In the genomic region with DNA sequence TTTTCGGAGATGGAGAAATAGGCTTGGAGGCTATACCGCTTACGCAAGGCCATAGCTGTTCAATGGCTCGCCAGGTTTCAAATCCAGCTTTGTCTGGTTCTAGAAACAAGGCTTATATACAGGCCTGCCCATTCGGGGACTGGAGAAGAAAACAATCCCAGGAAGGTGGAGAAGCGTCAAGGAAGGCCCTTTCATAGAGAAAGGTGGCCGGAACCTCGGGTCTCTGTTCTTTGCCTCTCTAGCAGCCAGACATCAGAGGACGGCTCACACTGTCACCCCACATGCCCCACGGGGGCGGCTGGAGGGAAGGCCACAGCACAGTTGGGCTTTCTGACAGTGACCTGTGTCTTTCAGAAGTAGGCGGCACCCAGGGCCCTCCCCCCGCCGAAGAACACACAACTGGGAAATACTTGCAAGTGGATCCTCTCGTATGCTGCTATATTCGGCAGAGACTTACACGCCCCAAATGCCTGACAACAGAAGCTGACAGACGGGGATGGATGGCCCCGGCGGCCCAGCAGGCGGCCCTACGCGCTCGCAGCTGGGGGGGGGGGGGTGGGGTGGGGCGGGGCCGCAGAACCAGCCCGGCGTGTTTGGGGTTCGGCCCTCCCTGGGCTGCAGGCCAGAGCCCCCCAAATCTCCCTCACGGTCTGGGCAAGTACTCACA, we compare ENCODE assay signal across 8 cellular contexts. TPM values are rescaled to one million over a fixed set of nuclear protein-coding genes. Genes with fewer than 3 reads are reported as not detected.
DNase-seq lines count a peak whose midpoint lies in the region; ATAC-seq and TF ChIP-seq lines count a peak whose summit lies in the region.

No MANE protein-coding gene starts in this region.

- H3K36me3 ChIP-seq in OCI-LY1 (ENCODE audit: insufficient read depth, low read length) (peaks cover 12% of the 10 kb centered on the region; the same call in 1 of the 2 replicates), gastroesophageal sphincter (peaks cover 0 to 13% of the 10 kb centered on the region in 2 donors), neural cell (ENCODE audit: insufficient read depth, low read length) (no peaks in the 10 kb centered on the region)

- peak overlapping the region; percentile 57 for H3K4me3 ChIP-seq in Jurkat, Clone E6-1 (ENCODE audit: low read length)
- H3K4me3 ChIP-seq in OCI-LY1 (ENCODE audit: low read depth, low read length, poor library complexity, severe bottlenecking) (peak overlapping the region; percentile 79), gastroesophageal sphincter (peak overlapping the region; percentile 85), neural cell (ENCODE audit: low read length) (peak overlapping the region; percentile 86)

- peaks cover 59% of the 10 kb centered on the region for H3K4me1 ChIP-seq in OCI-LY1 (ENCODE audit: insufficient read depth, low read length, severe bottlenecking)
- H3K4me1 ChIP-seq in gastroesophageal sphincter, result peaks cover 6 to 66% (median 45%) of the 10 kb centered on the region in 3 donors

- WGBS in gastroesophageal sphincter (ENCODE audit: low coverage in 1 of 2), 2 donors, result 30% methylated on average over 4 of the region's 30 CpGs; no CpG with 5 or more reads in 1 of the 2 donors

- H3K27me3 ChIP-seq in OCI-LY1 (ENCODE audit: insufficient read depth, low read length) (no peaks in the 10 kb centered on the region), gastroesophageal sphincter (no peaks in the 10 kb centered on the region), neural cell (ENCODE audit: insufficient read depth, low read depth, low read length) (no peaks in the 10 kb centered on the region)

- H2AFZ ChIP-seq in OCI-LY1 (ENCODE audit: low read length) (no peak overlapping the region), neural cell (ENCODE audit: low read depth, low read length) (no peak overlapping the region)

- no peaks in the 10 kb centered on the region for H3K9me2 ChIP-seq in OCI-LY1 (ENCODE audit: low read depth, low read length)
- no peaks in the 10 kb centered on the region for H3K9me2 ChIP-seq in neural cell (ENCODE audit: insufficient read depth, low read length)

- TF ChIP-seq EP300 in gastroesophageal sphincter (IDR thresholded peaks at IDR 0.05), result no peak
- no peak for TF ChIP-seq EP300 in neural cell (conservative IDR thresholded peaks at IDR 0.05; ENCODE audit: poor library complexity, severe bottlenecking)

- ATAC-seq in gastroesophageal sphincter, result peak; percentile 54
- ATAC-seq in GM21515 (IDR thresholded peaks at IDR 0.05; ENCODE audit: unreplicated experiment), result no peak
- no peak for ATAC-seq in GM21619 (IDR thresholded peaks at IDR 0.05; ENCODE audit: unreplicated experiment)

- TF ChIP-seq POLR2A in gastroesophageal sphincter (IDR thresholded peaks at IDR 0.05), result peak in 1 of 2 donors; percentile 3

- H4K20me1 ChIP-seq in OCI-LY1 (ENCODE audit: insufficient read depth, low read length), result no peaks in the 10 kb centered on the region
- H4K20me1 ChIP-seq in neural cell (ENCODE audit: insufficient read depth), result peaks cover 38% of the 10 kb centered on the region

- H3K9me3 ChIP-seq in OCI-LY1 (ENCODE audit: low read length) (no peaks in the 10 kb centered on the region), gastroesophageal sphincter (no peaks in the 10 kb centered on the region), neural cell (ENCODE audit: low read length) (no peaks in the 10 kb centered on the region)

- H3K9ac ChIP-seq in OCI-LY1 (ENCODE audit: low read length) (peak overlapping the region; percentile 97), neural cell (ENCODE audit: low read length) (peak overlapping the region; percentile 99)

- H3F3A ChIP-seq in OCI-LY1 (ENCODE audit: insufficient read depth, low read length) (no peaks in the 10 kb centered on the region), neural cell (ENCODE audit: insufficient read depth, low read length, poor library complexity, severe bottlenecking) (peaks cover 13% of the 10 kb centered on the region)

- H3K79me2 ChIP-seq in OCI-LY1 (ENCODE audit: insufficient read depth, low read length) (peaks cover 5% of the 10 kb centered on the region; the same call in 1 of the 2 replicates), neural cell (replicated peaks; ENCODE audit: insufficient read depth, low read length) (peaks cover 51% of the 10 kb centered on the region)

- TF ChIP-seq CTCF in OCI-LY1 (IDR thresholded peaks at IDR 0.05; ENCODE audit: low read length) (no peak), gastroesophageal sphincter (IDR thresholded peaks at IDR 0.05) (no peak), neural cell (IDR thresholded peaks at IDR 0.05; ENCODE audit: poor library complexity, severe bottlenecking) (no peak)

- DNase-seq in DMS114 treated with DMSO at 0.1 percent for 48 hours (lab: John Stamatoyannopoulos, UW; ENCODE audit: unreplicated experiment), result peak; percentile 60
- no peak for DNase-seq in Jurkat, Clone E6-1 (ENCODE audit: low read depth, low spot score)
- DNase-seq in activated naive CD4-positive, alpha-beta T cell treated with anti-CD3 and anti-CD28 coated beads, Interleukin-2, amount 50 U/mL, for 16 hours, result peak; percentile 56

- H3K27ac ChIP-seq in OCI-LY1 (ENCODE audit: low read depth, low read length, poor library complexity, severe bottlenecking), result peak overlapping the region; percentile 92
- H3K27ac ChIP-seq in gastroesophageal sphincter, result peak overlapping the region; percentile 100
- H3K27ac ChIP-seq in neural cell (ENCODE audit: low read length), result peak overlapping the region; percentile 89

- H3K4me2 ChIP-seq in OCI-LY1 (ENCODE audit: low read length) (peak overlapping the region; percentile 75), neural cell (ENCODE audit: low read length) (peak overlapping the region; percentile 95)

- TF ChIP-seq RAD21 in neural cell (conservative IDR thresholded peaks at IDR 0.05), result no peak

TF ChIP-seq in neural cell, 6 proteins besides CTCF, POLR2A, EP300 and RAD21:
- TF ChIP-seq TAF1 (IDR thresholded peaks at IDR 0.05; ENCODE audit: low read depth), result no peak

RNA-seq across cellular contexts. Expression of a gene that starts 4.5 kb away (rescaled TPM):
- polyA plus RNA-seq in Jurkat, Clone E6-1 (2012; ENCODE audit: insufficient read depth, insufficient read length), result 13.0 TPM
- 10 to 100 TPM in 3 of 4 donors, 1 to 10 TPM in 1; 9.6 to 25.1 (median 20.3) TPM for total RNA-seq in gastroesophageal sphincter
- polyA plus RNA-seq in neural cell, result 2.6 and 3.2 TPM in 2 replicates
- polyA minus RNA-seq in neural cell, result 5.4 and 8.1 TPM in 2 replicates

RNA-seq across cellular contexts. Expression of a gene that starts 5.8 kb away (rescaled TPM):
- 30.9 TPM for polyA plus RNA-seq in Jurkat, Clone E6-1 (2012; ENCODE audit: insufficient read depth, insufficient read length)
- total RNA-seq in gastroesophageal sphincter, result 10 to 100 TPM in 3 of 4 donors, 1 to 10 TPM in 1; 9.4 to 15.7 (median 12.1) TPM
- 9.4 and 14.7 TPM in 2 replicates for polyA plus RNA-seq in neural cell
- 29.0 and 31.6 TPM in 2 replicates for polyA minus RNA-seq in neural cell

RNA-seq across cellular contexts. Expression of a gene that starts 59.4 kb away (rescaled TPM):
- not detected for polyA plus RNA-seq in Jurkat, Clone E6-1 (2012; ENCODE audit: insufficient read depth, insufficient read length)
- 1 to 10 TPM in 3 of 4 donors, not detected in 1; 1.2 to 5.0 (median 2.6) TPM for total RNA-seq in gastroesophageal sphincter
- not detected in 2 replicates for polyA plus RNA-seq in neural cell
- polyA minus RNA-seq in neural cell, result not detected in 2 replicates
